ENCODE assay signal across 24 cellular contexts in the genomic region with DNA sequence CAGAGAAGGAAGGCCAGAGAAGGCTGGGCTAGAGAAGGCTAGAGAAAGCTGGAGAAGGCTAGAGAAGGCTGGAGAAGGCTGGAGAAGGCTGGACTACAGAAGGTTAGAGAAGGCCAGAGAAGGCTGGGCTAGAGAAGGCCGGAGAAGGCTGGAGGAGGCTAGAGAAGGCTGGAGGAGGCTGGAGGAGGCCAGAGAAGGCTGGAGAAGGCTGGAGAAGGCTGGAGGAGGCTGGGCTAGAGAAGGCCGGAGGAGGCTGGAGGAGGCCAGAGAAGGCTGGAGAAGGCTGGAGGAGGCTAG. TPM values are rescaled to one million over a fixed set of nuclear protein-coding genes. Genes with fewer than 3 reads are reported as not detected.
A peak's percentile ranks its signal among the peaks of the same experiment; 100 is the strongest.
DNase-seq lines count a peak whose midpoint lies in the region; ATAC-seq and TF ChIP-seq lines count a peak whose summit lies in the region.
"Had no signal": no experiment of that assay in that cellular context is flagged by ENCODE, and none has a peak within 500 bp of the region (broad histone marks: within the 10 kb centered on the region; RNA-seq: fewer than 3 reads in every experiment).

No MANE protein-coding gene starts in this region.

- intact Hi-C loops in activated CD4-positive, alpha-beta T cell treated with anti-CD3 and anti-CD28 coated beads, Interleukin-2, amount 10 ng/mL, durations not matched to agents 24 days and 14 days (cut with micrococcal nuclease): no loop called here

- no peaks in the 10 kb centered on the region for H3K9me3 Mint-ChIP-seq in activated CD4-positive, alpha-beta T cell treated with anti-CD3 and anti-CD28 coated beads, Interleukin-2, amount 10 ng/mL, durations not matched to agents 24 days and 14 days
- H3K9me3 Mint-ChIP-seq in activated naive CD8-positive, alpha-beta T cell treated with anti-CD3 and anti-CD28 coated beads for 36 hours: no peaks in the 10 kb centered on the region
- peaks cover 6% of the 10 kb centered on the region for H3K9me3 Mint-ChIP-seq in neural crest cell
- H3K9me3 Mint-ChIP-seq: activated naive CD4-positive, alpha-beta T cell treated with anti-CD3 and anti-CD28 coated beads, Interleukin-2, amount 50 U/mL, for 72 hours; activated T-helper 2 cell treated with anti-CD3 and anti-CD28 coated beads, Interferon-gamma antibody, Interleukin-2, Interleukin-4, amounts not matched to agents 10 μg/mL and 5 μg/mL and 100 μg/mL, durations not matched to agents 14 hours and 24 hours and 36 hours had no signal

- no peak overlapping the region for H3K27ac ChIP-seq in DOHH2 (ENCODE audit: low read depth, low read length)
- H3K27ac ChIP-seq in brain microvascular endothelial cell: no peak overlapping the region
- H3K27ac ChIP-seq: ascending aorta, coronary artery, pancreas, PC-9 had no signal

- H3K4me2 ChIP-seq in DOHH2 (ENCODE audit: low read length): no peak overlapping the region
- H3K4me2 ChIP-seq: PC-9, SK-N-SH had no signal

- no peaks in the 10 kb centered on the region for H3K79me2 ChIP-seq in DOHH2 (ENCODE audit: control insufficient read depth, low read length)

- no peaks in the 10 kb centered on the region for H3K27me3 ChIP-seq in DOHH2 (ENCODE audit: control insufficient read depth, low read length)
- H3K27me3 ChIP-seq in brain microvascular endothelial cell (replicated peaks): no peaks in the 10 kb centered on the region
- H3K27me3 ChIP-seq: ascending aorta, pancreas had no signal

- DNase-seq in activated CD4-positive, alpha-beta T cell treated with anti-CD3 and anti-CD28 coated beads, Interleukin-2, amount 10 ng/mL, durations not matched to agents 24 days and 14 days: no peak
- no peak for DNase-seq in activated CD4-positive, alpha-beta T cell treated with anti-CD3 and anti-CD28 coated beads, Interleukin-2, amount 50 U/mL, for 48 hours
- DNase-seq in activated naive CD8-positive, alpha-beta T cell treated with anti-CD3 and anti-CD28 coated beads for 36 hours: no peak
- DNase-seq in neural crest cell (ENCODE audit: low read depth, low spot score): no peak
- no peak for DNase-seq in brain microvascular endothelial cell
- DNase-seq in medulla oblongata (ENCODE audit: extremely low spot score): no peak
- DNase-seq: NCI-H524 treated with DMSO at 0.1 percent for 48 hours; NK-92 treated with Interleukin-12 subunit alpha and Interleukin-12 subunit beta, amount 100 ng/mL, for 24 hours; pancreas; retina had no signal

- peak; percentile 7 for TF ChIP-seq CTCF in DOHH2 (IDR thresholded peaks at IDR 0.05; ENCODE audit: low read depth, low read length, poor library complexity, severe bottlenecking)
- no peak for TF ChIP-seq CTCF in neural crest cell (conservative IDR thresholded peaks at IDR 0.05)
- TF ChIP-seq CTCF in brain microvascular endothelial cell (IDR thresholded peaks at IDR 0.05; ENCODE audit: low read depth, low read length, missing control alignments): no peak

- peaks cover 52% of the 10 kb centered on the region for H3K36me3 Mint-ChIP-seq in activated CD4-positive, alpha-beta T cell treated with anti-CD3 and anti-CD28 coated beads, Interleukin-2, amount 10 ng/mL, durations not matched to agents 24 days and 14 days (ENCODE audit: low read depth)
- peaks cover 15% of the 10 kb centered on the region for H3K36me3 Mint-ChIP-seq in activated naive CD8-positive, alpha-beta T cell treated with anti-CD3 and anti-CD28 coated beads for 36 hours
- peaks cover 28% of the 10 kb centered on the region for H3K36me3 Mint-ChIP-seq in neural crest cell (ENCODE audit: low read depth)

- ATAC-seq in HG03457 (IDR thresholded peaks at IDR 0.05; ENCODE audit: unreplicated experiment): no peak

- no peak overlapping the region for H3K4me3 Mint-ChIP-seq in activated CD4-positive, alpha-beta T cell treated with anti-CD3 and anti-CD28 coated beads, Interleukin-2, amount 10 ng/mL, durations not matched to agents 24 days and 14 days
- H3K4me3 Mint-ChIP-seq in activated naive CD8-positive, alpha-beta T cell treated with anti-CD3 and anti-CD28 coated beads for 36 hours: no peak overlapping the region
- H3K4me3 Mint-ChIP-seq in neural crest cell: peak overlapping the region; percentile 14

- H3F3A ChIP-seq in DOHH2 (ENCODE audit: control insufficient read depth, insufficient read depth): no peaks in the 10 kb centered on the region

- peaks cover 5% of the 10 kb centered on the region; the same call in 1 of the 2 replicates for H4K20me1 ChIP-seq in DOHH2 (ENCODE audit: control insufficient read depth, insufficient read depth, low read depth, low read length)

- in situ Hi-C loops in brain microvascular endothelial cell (cut with HindIII; ENCODE audit: low pct_ligation_motif_present, low sequenced_read_pairs): no loop called here

- H3K4me1 ChIP-seq in DOHH2 (ENCODE audit: control insufficient read depth, low read length): peaks cover 17% of the 10 kb centered on the region
- H3K4me1 ChIP-seq: pancreas had no signal

- no peaks in the 10 kb centered on the region for H3K9me2 ChIP-seq in DOHH2 (replicated peaks; ENCODE audit: control insufficient read depth, low read length)
- H3K9me2 ChIP-seq: SK-N-SH had no signal

- H3K4me1 Mint-ChIP-seq in activated CD4-positive, alpha-beta T cell treated with anti-CD3 and anti-CD28 coated beads, Interleukin-2, amount 10 ng/mL, durations not matched to agents 24 days and 14 days: peaks cover 21% of the 10 kb centered on the region
- H3K4me1 Mint-ChIP-seq in activated naive CD8-positive, alpha-beta T cell treated with anti-CD3 and anti-CD28 coated beads for 36 hours: peaks cover 8% of the 10 kb centered on the region
- peaks cover 4% of the 10 kb centered on the region for H3K4me1 Mint-ChIP-seq in neural crest cell

- H3K4me3 ChIP-seq in DOHH2 (ENCODE audit: low read length) (no peak overlapping the region), brain microvascular endothelial cell (ENCODE audit: low read depth, low read length) (no peak overlapping the region)
- H3K4me3 ChIP-seq: coronary artery, pancreas, PC-9 had no signal

- peak overlapping the region; percentile 30 for H3K27ac Mint-ChIP-seq in activated CD4-positive, alpha-beta T cell treated with anti-CD3 and anti-CD28 coated beads, Interleukin-2, amount 10 ng/mL, durations not matched to agents 24 days and 14 days
- peak overlapping the region; percentile 34 for H3K27ac Mint-ChIP-seq in activated naive CD8-positive, alpha-beta T cell treated with anti-CD3 and anti-CD28 coated beads for 36 hours
- H3K27ac Mint-ChIP-seq in neural crest cell (ENCODE audit: unreplicated experiment): no peak overlapping the region
- H3K27ac Mint-ChIP-seq: activated T-helper 2 cell treated with anti-CD3 and anti-CD28 coated beads, Interferon-gamma antibody, Interleukin-2, Interleukin-4, amounts not matched to agents 10 μg/mL and 5 μg/mL and 100 μg/mL, durations not matched to agents 14 hours and 24 hours and 36 hours had no signal

- H3K36me3 ChIP-seq in DOHH2 (ENCODE audit: control insufficient read depth, low read length) (peaks cover 6% of the 10 kb centered on the region), brain microvascular endothelial cell (replicated peaks) (no peaks in the 10 kb centered on the region)
- H3K36me3 ChIP-seq: ascending aorta, pancreas had no signal

- H3K27me3 Mint-ChIP-seq in activated CD4-positive, alpha-beta T cell treated with anti-CD3 and anti-CD28 coated beads, Interleukin-2, amount 10 ng/mL, durations not matched to agents 24 days and 14 days: no peaks in the 10 kb centered on the region
- H3K27me3 Mint-ChIP-seq in activated naive CD8-positive, alpha-beta T cell treated with anti-CD3 and anti-CD28 coated beads for 36 hours: no peaks in the 10 kb centered on the region
- no peaks in the 10 kb centered on the region for H3K27me3 Mint-ChIP-seq in neural crest cell (ENCODE audit: low read depth)

- H3K9me3 ChIP-seq in DOHH2 (ENCODE audit: control insufficient read depth, insufficient read depth, low read length): no peaks in the 10 kb centered on the region
- H3K9me3 ChIP-seq: pancreas, SK-N-SH had no signal

RNA-seq across cellular contexts. Expression of a gene that starts 6.4 kb away (rescaled TPM):
- total RNA-seq in activated CD4-positive, alpha-beta T cell treated with anti-CD3 and anti-CD28 coated beads, Interleukin-2, amount 10 ng/mL, durations not matched to agents 24 days and 14 days: 26.7 and 33.0 TPM in 2 replicates
- 10 to 100 TPM; 18.4 to 21.5 TPM for total RNA-seq in activated naive CD8-positive, alpha-beta T cell treated with anti-CD3 and anti-CD28 coated beads for 36 hours
- total RNA-seq in neural crest cell: 33.3 and 35.6 TPM in 2 replicates

RNA-seq across cellular contexts. Expression of a gene that starts 6.7 kb away (rescaled TPM):
- total RNA-seq in activated CD4-positive, alpha-beta T cell treated with anti-CD3 and anti-CD28 coated beads, Interleukin-2, amount 10 ng/mL, durations not matched to agents 24 days and 14 days: 33.1 and 36.0 TPM in 2 replicates
- 10 to 100 TPM; 17.3 to 20.3 TPM for total RNA-seq in activated naive CD8-positive, alpha-beta T cell treated with anti-CD3 and anti-CD28 coated beads for 36 hours
- total RNA-seq in neural crest cell: 47.8 and 48.5 TPM in 2 replicates

RNA-seq across cellular contexts. Expression of a gene that starts 25.7 kb away (rescaled TPM):
- total RNA-seq in activated CD4-positive, alpha-beta T cell treated with anti-CD3 and anti-CD28 coated beads, Interleukin-2, amount 10 ng/mL, durations not matched to agents 24 days and 14 days: 256 and 268 TPM in 2 replicates
- 100 to 1,000 TPM; 156 to 163 TPM for total RNA-seq in activated naive CD8-positive, alpha-beta T cell treated with anti-CD3 and anti-CD28 coated beads for 36 hours
- total RNA-seq in neural crest cell: 111 and 115 TPM in 2 replicates

RNA-seq across cellular contexts. Expression of a gene that starts 33.7 kb away (rescaled TPM):
- total RNA-seq in activated CD4-positive, alpha-beta T cell treated with anti-CD3 and anti-CD28 coated beads, Interleukin-2, amount 10 ng/mL, durations not matched to agents 24 days and 14 days: 99.7 and 101 TPM in 2 replicates
- 10 to 100 TPM; 49.9 to 51.3 TPM for total RNA-seq in activated naive CD8-positive, alpha-beta T cell treated with anti-CD3 and anti-CD28 coated beads for 36 hours
- total RNA-seq in neural crest cell: 73.3 and 84.2 TPM in 2 replicates

RNA-seq across cellular contexts. Expression of a gene that starts 53.2 kb away (rescaled TPM):
- 0.14 TPM in 1 of 2 replicates, not detected in the other for total RNA-seq in activated CD4-positive, alpha-beta T cell treated with anti-CD3 and anti-CD28 coated beads, Interleukin-2, amount 10 ng/mL, durations not matched to agents 24 days and 14 days
- not detected for total RNA-seq in activated naive CD8-positive, alpha-beta T cell treated with anti-CD3 and anti-CD28 coated beads for 36 hours
- total RNA-seq in neural crest cell: not detected in 2 replicates
- total RNA-seq: activated T-helper 2 cell treated with anti-CD3 and anti-CD28 coated beads, Interferon-gamma antibody, Interleukin-2, Interleukin-4, amounts not matched to agents 10 μg/mL and 5 μg/mL and 100 μg/mL, durations not matched to agents 14 hours and 24 hours and 36 hours; ascending aorta; epithelial cell of proximal tubule; glomerular endothelial cell; H1; mammary epithelial cell; mucosa of gallbladder; PC-9; ureter had no signal
